8 cellular contexts compared by ENCODE assay signal in the genomic region with DNA sequence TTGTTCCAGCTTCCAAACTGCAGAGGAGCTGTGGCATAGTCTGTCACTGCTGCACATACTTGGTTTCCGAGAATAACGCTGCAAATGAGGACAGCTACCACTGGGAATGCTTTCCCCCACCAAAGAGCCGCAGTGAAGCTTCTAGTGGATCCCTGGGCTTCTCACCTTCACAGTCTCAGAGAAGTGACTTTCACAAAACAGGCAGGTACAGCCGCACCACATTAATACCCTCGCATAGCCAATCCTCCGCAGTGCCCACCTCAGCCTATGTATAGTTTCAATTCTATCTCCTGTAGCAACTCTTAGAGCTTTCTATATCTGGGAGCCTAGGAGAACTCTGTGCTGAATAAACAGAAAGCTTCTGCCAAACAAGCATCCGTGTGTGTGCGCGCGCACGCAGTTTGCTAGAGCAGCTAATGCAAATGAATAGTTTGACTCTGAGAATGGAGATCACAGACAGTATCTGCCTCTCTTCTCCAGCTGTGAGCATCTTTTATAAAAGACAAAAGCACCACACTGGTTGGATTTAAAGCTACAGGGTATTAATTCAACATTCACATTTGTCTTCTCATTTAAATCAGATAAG.
DNase-seq lines count a peak whose midpoint lies in the region; ATAC-seq lines count a peak whose summit lies in the region.

No MANE protein-coding gene starts in this region.

- no peak overlapping the region for H3K4me3 ChIP-seq in Karpas-422 (ENCODE audit: low read length)

- H4K20me1 ChIP-seq in Karpas-422 (ENCODE audit: insufficient read depth, low read depth, low read length): no peaks in the 10 kb centered on the region

- ATAC-seq in Right ventricle myocardium inferior (peak; percentile 84), HG03139 (IDR thresholded peaks at IDR 0.05; ENCODE audit: unreplicated experiment) (no peak)

- no peaks in the 10 kb centered on the region for H3K9me3 ChIP-seq in Karpas-422 (ENCODE audit: low read length)

- H3K9me2 ChIP-seq in Karpas-422 (replicated peaks; ENCODE audit: insufficient read depth, low read length): no peaks in the 10 kb centered on the region

- intact Hi-C loops in Right ventricle myocardium inferior (cut with DNase I): loop anchor here (5.0 kb wide), 1 partner anchor 36 kb away; no protein-coding TSS in a partner anchor

- H3K36me3 ChIP-seq in Karpas-422 (ENCODE audit: insufficient read depth, low read length): no peaks in the 10 kb centered on the region

- in situ Hi-C loops in SK-MEL-5 (cut with HindIII; ENCODE audit: low pct_unique_long_range_greater_than_20kb, low sequenced_read_pairs): no loop called here

- peaks cover 67% of the 10 kb centered on the region for H3K4me1 ChIP-seq in Karpas-422 (ENCODE audit: low read length)

- peaks cover 69% of the 10 kb centered on the region for H3K79me2 ChIP-seq in Karpas-422 (ENCODE audit: low read length)

- no peak overlapping the region for H3K4me2 ChIP-seq in Karpas-422 (ENCODE audit: low read depth, low read length, poor library complexity, severe bottlenecking)

- no peak overlapping the region for H3K9ac ChIP-seq in Karpas-422 (ENCODE audit: low read length)

- no peak overlapping the region for H2AFZ ChIP-seq in Karpas-422 (ENCODE audit: low read length)

- DNase-seq in DMS53 (lab: John Stamatoyannopoulos, UW): peak; percentile 89
- peak; percentile 26 for DNase-seq in SK-MEL-5 (ENCODE audit: low read depth, low spot score)
- DNase-seq in Right ventricle myocardium inferior (ENCODE audit: missing footprints): peak; percentile 89
- peak in 55 of 56 donors; percentile 25 to 93 (median 76) for DNase-seq in nucleus accumbens (lab: John Stamatoyannopoulos, UW)
- DNase-seq in mesenteric fat pad (ENCODE audit: low spot score): no peak
- DNase-seq in D341Med (ENCODE audit: low spot score): no peak
- no peak for DNase-seq in Karpas-422

- H3K27me3 ChIP-seq in Karpas-422 (ENCODE audit: low read length): no peaks in the 10 kb centered on the region

- no peak overlapping the region; the same call in 1 of the 2 replicates for H3K27ac ChIP-seq in Karpas-422 (ENCODE audit: low read length)

Comparison
In these comparisons a context has a peak if more than half of its experiments do, and no peak if none do; other contexts are left out.
1. DNase-seq: peak in DMS53 (single experiment), SK-MEL-5 (single experiment), Right ventricle myocardium inferior (single experiment) and nucleus accumbens (55 of 56); none in mesenteric fat pad (single experiment), D341Med (single experiment) and Karpas-422 (single experiment).